ENCODE assay signal across 8 cellular contexts in genomic region chr1:180154325-180155201, GRCh38.
DNase-seq lines count a peak whose midpoint lies in the region; ATAC-seq lines count a peak whose summit lies in the region.

Gene QSOX1 (plus strand): TSS chr1:180154869. CDS start chr1:180154908, 39 bp downstream.

- peaks cover 8% of the 10 kb centered on the region for H3K36me3 Mint-ChIP-seq in central memory CD8-positive, alpha-beta T cell (ENCODE audit: insufficient read depth)

- H3K27ac Mint-ChIP-seq in central memory CD8-positive, alpha-beta T cell (ENCODE audit: low read depth), result peak within 1 kb of the TSS; percentile 96

- no peaks in the 10 kb centered on the region for H3K9me3 Mint-ChIP-seq in central memory CD8-positive, alpha-beta T cell

- DNase-seq in AG08396 (ENCODE audit: low spot score), result peak; percentile 98
- DNase-seq in NCI-H2227 treated with DMSO at 0.1 percent for 48 hours (lab: John Stamatoyannopoulos, UW), result peak; percentile 84
- DNase-seq in central memory CD8-positive, alpha-beta T cell (ENCODE audit: low spot score in 2 of 2), result peak; percentile 71 to 80
- DNase-seq in islet precursor cell, result peak; percentile 95
- DNase-seq in stimulated activated CD4-positive, alpha-beta T cell treated with anti-CD3 and anti-CD28 coated beads, Interleukin-12 subunit alpha, Interleukin-12 subunit beta, amount 100 ng/mL, for 48 hours (ENCODE audit: low read depth in 2 of 3, low spot score in 1 of 3), result peak; percentile 83 to 87 (median 85)

- peaks cover 43% of the 10 kb centered on the region for H3K4me1 Mint-ChIP-seq in central memory CD8-positive, alpha-beta T cell

- ATAC-seq in GM18909 (IDR thresholded peaks at IDR 0.05; ENCODE audit: poor library complexity, unreplicated experiment) (peak; percentile 94), HG03159 (IDR thresholded peaks at IDR 0.05; ENCODE audit: unreplicated experiment) (peak; percentile 86)
- ATAC-seq in activated CD4-positive, CD25-positive, alpha-beta regulatory T cell treated with anti-CD3 and anti-CD28 coated beads, Interleukin-2, amount 50 U/mL, for 24 hours, result peak; percentile 97 to 98
- ATAC-seq in central memory CD8-positive, alpha-beta T cell (replicated peaks; ENCODE audit: extremely low read depth, poor library complexity, severe bottlenecking), result peak; percentile 95

- H3K4me3 Mint-ChIP-seq in central memory CD8-positive, alpha-beta T cell, result peak within 1 kb of the TSS; percentile 97

- no peaks in the 10 kb centered on the region for H3K27me3 Mint-ChIP-seq in central memory CD8-positive, alpha-beta T cell

Comparison
In these comparisons a context has a peak if more than half of its experiments do, and no peak if none do; other contexts are left out.
1. Peak in every context shown above with its lines: DNase-seq and ATAC-seq.